18 cellular contexts compared by ENCODE assay signal in genomic region chr20:13321416-13321815, GRCh38.
DNase-seq lines count a peak whose midpoint lies in the region; ATAC-seq and TF ChIP-seq lines count a peak whose summit lies in the region.
"Had no signal": no experiment of that assay in that cellular context is flagged by ENCODE, and none has a peak within 500 bp of the region (broad histone marks: within the 10 kb centered on the region; RNA-seq: fewer than 3 reads in every experiment).

No MANE protein-coding gene starts in this region.

- H3K56ac ChIP-seq in mesendoderm (ENCODE audit: low read length): peak overlapping the region; percentile 20

- H3K23ac ChIP-seq in mesendoderm (ENCODE audit: low read length): no peak overlapping the region
- H3K23ac ChIP-seq in trophoblast cell (ENCODE audit: low read length): no peak overlapping the region

- H2AFZ ChIP-seq in trophoblast cell (ENCODE audit: insufficient read depth, low read length, poor library complexity): no peak overlapping the region

- H3K4ac ChIP-seq in mesendoderm (ENCODE audit: low read depth, low read length) (peak overlapping the region; percentile 64), trophoblast cell (ENCODE audit: low read depth, low read length) (no peak overlapping the region)

- no CpG with 5 or more reads among the region's 7 CpGs for WGBS in mesendoderm (ENCODE audit: extremely low coverage, insufficient coverage, low lambda C conversion rate)
- WGBS in trophoblast cell (ENCODE audit: extremely low coverage, insufficient coverage, insufficient read length): no CpG with 5 or more reads among the region's 7 CpGs

- no peak overlapping the region for H3K9ac ChIP-seq in mesendoderm (ENCODE audit: low read length)
- H3K9ac ChIP-seq in trophoblast cell (ENCODE audit: low read length): peak overlapping the region; percentile 59
- no peak overlapping the region for H3K9ac ChIP-seq in stomach smooth muscle (ENCODE audit: low read length in 2 of 2)

- H3K14ac ChIP-seq in trophoblast cell (ENCODE audit: low read length): no peak overlapping the region

- H2BK12ac ChIP-seq in trophoblast cell (ENCODE audit: low read length): peak overlapping the region; percentile 81

- H3K27me3 ChIP-seq in mesendoderm (ENCODE audit: insufficient read depth, low read length, poor library complexity) (no peaks in the 10 kb centered on the region), trophoblast cell (ENCODE audit: insufficient read depth, low read length) (no peaks in the 10 kb centered on the region), stomach smooth muscle (ENCODE audit: control insufficient read depth in 1 of 2, insufficient read depth in 2 of 2, low read length in 2 of 2) (no peaks in the 10 kb centered on the region), tibial artery (no peaks in the 10 kb centered on the region)

- no peaks in the 10 kb centered on the region for H3K79me2 ChIP-seq in mesendoderm (ENCODE audit: control insufficient read depth, insufficient read depth, low read length)
- no peaks in the 10 kb centered on the region for H3K79me2 ChIP-seq in trophoblast cell (ENCODE audit: control insufficient read depth, insufficient read depth, low read length, poor library complexity)

- H3K36me3 ChIP-seq in mesendoderm (ENCODE audit: control insufficient read depth, insufficient read depth, low read length): no peaks in the 10 kb centered on the region
- no peaks in the 10 kb centered on the region for H3K36me3 ChIP-seq in trophoblast cell (ENCODE audit: control insufficient read depth in 1 of 2, insufficient read depth in 2 of 2, low read length in 2 of 2)
- no peaks in the 10 kb centered on the region for H3K36me3 ChIP-seq in stomach smooth muscle (ENCODE audit: control insufficient read depth in 2 of 2, insufficient read depth in 2 of 2, low read length in 2 of 2)
- no peaks in the 10 kb centered on the region for H3K36me3 ChIP-seq in tibial artery
- H3K36me3 ChIP-seq: HAP-1 had no signal

- H3K4me3 ChIP-seq in mesendoderm (ENCODE audit: low read length): no peak overlapping the region
- H3K4me3 ChIP-seq in trophoblast cell (ENCODE audit: low read depth, low read length): no peak overlapping the region
- H3K4me3 ChIP-seq in stomach smooth muscle (ENCODE audit: low read length in 2 of 2): no peak overlapping the region
- H3K4me3 ChIP-seq in tibial artery: no peak overlapping the region
- H3K4me3 ChIP-seq: HAP-1 had no signal

- no peaks in the 10 kb centered on the region for H3K9me3 ChIP-seq in trophoblast cell (ENCODE audit: insufficient read depth, low read depth, low read length)
- no peaks in the 10 kb centered on the region for H3K9me3 ChIP-seq in stomach smooth muscle (ENCODE audit: control insufficient read depth in 2 of 2, low read length in 2 of 2)
- H3K9me3 ChIP-seq in tibial artery: peaks cover 0 to 11% (median 0%) of the 10 kb centered on the region in 3 donors
- H3K9me3 ChIP-seq: HAP-1 had no signal

- H2BK120ac ChIP-seq in mesendoderm (ENCODE audit: low read depth, low read length): peak overlapping the region; percentile 5
- H2BK120ac ChIP-seq in trophoblast cell (ENCODE audit: insufficient read depth, low read length, poor library complexity): peak overlapping the region; percentile 3

- no peak overlapping the region for H2BK15ac ChIP-seq in mesendoderm (replicated peaks; ENCODE audit: low read depth)

- H4K91ac ChIP-seq in trophoblast cell (ENCODE audit: low read depth, low read length): peak overlapping the region; percentile 70

- H3K4me2 ChIP-seq in mesendoderm (ENCODE audit: low read length): no peak overlapping the region
- H3K4me2 ChIP-seq in trophoblast cell (ENCODE audit: low read length): no peak overlapping the region

- ATAC-seq in HG03520 (IDR thresholded peaks at IDR 0.05; ENCODE audit: unreplicated experiment) (no peak), GM21528 (IDR thresholded peaks at IDR 0.05; ENCODE audit: low FRiP score, unreplicated experiment) (no peak)

- intact Hi-C loops in tibial artery (cut with DNase I; ENCODE audit: low total_unique reads): no loop called here

- no peaks in the 10 kb centered on the region for H3K79me1 ChIP-seq in mesendoderm (ENCODE audit: low read length)
- peaks cover 10% of the 10 kb centered on the region for H3K79me1 ChIP-seq in trophoblast cell (ENCODE audit: low read length)

- H4K12ac ChIP-seq in trophoblast cell (ENCODE audit: low read depth, low read length): no peak overlapping the region

- peak; percentile 1 for DNase-seq in AG08395 (ENCODE audit: low spot score)
- no peak for DNase-seq in mesendoderm
- no peak for DNase-seq in trophoblast cell
- no peak for DNase-seq in tibial artery
- DNase-seq in SIG-M5 (lab: John Stamatoyannopoulos, UW): no peak
- DNase-seq: C1 segment of cervical spinal cord; Calu3; CD4-positive, alpha-beta memory T cell; COR-L47; DMS53; DMS79 treated with DMSO at 0.1 percent for 48 hours; GF-D8; GOT3 had no signal

- H3K27ac ChIP-seq in mesendoderm (ENCODE audit: low read depth, low read length) (no peak overlapping the region), trophoblast cell (ENCODE audit: low read depth, low read length) (no peak overlapping the region), stomach smooth muscle (ENCODE audit: low read length) (peak overlapping the region; percentile 46), tibial artery (no peak overlapping the region)
- H3K27ac ChIP-seq: 22Rv1 had no signal

- no peak overlapping the region for H4K5ac ChIP-seq in mesendoderm (ENCODE audit: low read length)

- H3K18ac ChIP-seq in mesendoderm (ENCODE audit: low read length) (peak overlapping the region; percentile 15), trophoblast cell (ENCODE audit: low read length) (no peak overlapping the region)

- H4K8ac ChIP-seq in mesendoderm (ENCODE audit: low read depth, low read length) (no peak overlapping the region), trophoblast cell (ENCODE audit: low read depth, low read length) (no peak overlapping the region)

- no peak for TF ChIP-seq CTCF in tibial artery (IDR thresholded peaks at IDR 0.05)

- H2BK5ac ChIP-seq in mesendoderm (ENCODE audit: low read length) (peak overlapping the region; percentile 85), trophoblast cell (ENCODE audit: low read depth, low read length, poor library complexity) (no peak overlapping the region)

- H3K4me1 ChIP-seq in mesendoderm (ENCODE audit: control insufficient read depth, low read depth, low read length) (peaks cover 18% of the 10 kb centered on the region), trophoblast cell (ENCODE audit: control insufficient read depth in 1 of 2, insufficient read depth in 2 of 2, low read length in 2 of 2) (peaks cover 8 to 14% of the 10 kb centered on the region in 2 experiments), stomach smooth muscle (ENCODE audit: control insufficient read depth, insufficient read depth, low read length) (peaks cover 5% of the 10 kb centered on the region), tibial artery (no peaks in the 10 kb centered on the region)
- H3K4me1 ChIP-seq: HAP-1 had no signal

- no peak overlapping the region for H2AK5ac ChIP-seq in mesendoderm (ENCODE audit: low read length)
- H2AK5ac ChIP-seq in trophoblast cell (ENCODE audit: low read length): peak overlapping the region; percentile 26
